Comparison of ENCODE assay signal across 8 cellular contexts in genomic region chr1:246931549-246932365, GRCh38. TPM values are rescaled to one million over a fixed set of nuclear protein-coding genes. Genes with fewer than 3 reads are reported as not detected.
DNase-seq lines count a peak whose midpoint lies in the region; ATAC-seq lines count a peak whose summit lies in the region.

A gene with protein sequence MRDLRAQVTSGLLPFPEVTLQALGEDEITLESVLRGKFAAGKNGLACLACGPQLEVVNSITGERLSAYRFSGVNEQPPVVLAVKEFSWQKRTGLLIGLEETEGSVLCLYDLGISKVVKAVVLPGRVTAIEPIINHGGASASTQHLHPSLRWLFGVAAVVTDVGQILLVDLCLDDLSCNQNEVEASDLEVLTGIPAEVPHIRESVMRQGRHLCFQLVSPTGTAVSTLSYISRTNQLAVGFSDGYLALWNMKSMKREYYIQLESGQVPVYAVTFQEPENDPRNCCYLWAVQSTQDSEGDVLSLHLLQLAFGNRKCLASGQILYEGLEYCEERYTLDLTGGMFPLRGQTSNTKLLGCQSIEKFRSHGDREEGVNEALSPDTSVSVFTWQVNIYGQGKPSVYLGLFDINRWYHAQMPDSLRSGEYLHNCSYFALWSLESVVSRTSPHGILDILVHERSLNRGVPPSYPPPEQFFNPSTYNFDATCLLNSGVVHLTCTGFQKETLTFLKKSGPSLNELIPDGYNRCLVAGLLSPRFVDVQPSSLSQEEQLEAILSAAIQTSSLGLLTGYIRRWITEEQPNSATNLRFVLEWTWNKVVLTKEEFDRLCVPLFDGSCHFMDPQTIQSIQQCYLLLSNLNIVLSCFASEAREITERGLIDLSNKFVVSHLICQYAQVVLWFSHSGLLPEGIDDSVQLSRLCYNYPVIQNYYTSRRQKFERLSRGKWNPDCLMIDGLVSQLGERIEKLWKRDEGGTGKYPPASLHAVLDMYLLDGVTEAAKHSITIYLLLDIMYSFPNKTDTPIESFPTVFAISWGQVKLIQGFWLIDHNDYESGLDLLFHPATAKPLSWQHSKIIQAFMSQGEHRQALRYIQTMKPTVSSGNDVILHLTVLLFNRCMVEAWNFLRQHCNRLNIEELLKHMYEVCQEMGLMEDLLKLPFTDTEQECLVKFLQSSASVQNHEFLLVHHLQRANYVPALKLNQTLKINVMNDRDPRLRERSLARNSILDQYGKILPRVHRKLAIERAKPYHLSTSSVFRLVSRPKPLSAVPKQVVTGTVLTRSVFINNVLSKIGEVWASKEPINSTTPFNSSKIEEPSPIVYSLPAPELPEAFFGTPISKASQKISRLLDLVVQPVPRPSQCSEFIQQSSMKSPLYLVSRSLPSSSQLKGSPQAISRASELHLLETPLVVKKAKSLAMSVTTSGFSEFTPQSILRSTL (N-terminal part only) (minus strand): TSS chr1:246931948. CDS start chr1:246918370, 13,578 bp downstream.

- H3K27me3 ChIP-seq in BLaER1 treated with 17β-estradiol and CSF1 and Interleukin-3, amounts not matched to agents 10 nM and 100 nM = no peaks in the 10 kb centered on the region; a peak in 1 of 22 replicates

- ATAC-seq in GM19351 (IDR thresholded peaks at IDR 0.05; ENCODE audit: unreplicated experiment) (peak; percentile 83), HG03521 (IDR thresholded peaks at IDR 0.05; ENCODE audit: unreplicated experiment) (peak; percentile 86), left lobe of liver (peak; percentile 94)

- H4K20me1 ChIP-seq in BLaER1 treated with 17β-estradiol and CSF1 and Interleukin-3, amounts not matched to agents 10 nM and 100 nM = peaks cover 9 to 47% (median 23%) of the 10 kb centered on the region in 11 experiments; a peak in 18 of 22 replicates

- H3K36me3 ChIP-seq in BLaER1 treated with 17β-estradiol and CSF1 and Interleukin-3, amounts not matched to agents 10 nM and 100 nM = peaks cover 22 to 35% (median 29%) of the 10 kb centered on the region in 11 experiments

- peak within 1 kb of the TSS; percentile 70 to 97 (median 92) for H3K4me3 ChIP-seq in BLaER1 treated with 17β-estradiol and CSF1 and Interleukin-3, amounts not matched to agents 10 nM and 100 nM

- H3K9ac ChIP-seq in BLaER1 treated with 17β-estradiol and CSF1 and Interleukin-3, amounts not matched to agents 10 nM and 100 nM = peak within 1 kb of the TSS; percentile 92 to 99 (median 97)

- peak within 1 kb of the TSS; percentile 81 to 99 (median 96) for H3K27ac ChIP-seq in BLaER1 treated with 17β-estradiol and CSF1 and Interleukin-3, amounts not matched to agents 10 nM and 100 nM

- H3K9me3 ChIP-seq in BLaER1 treated with 17β-estradiol and CSF1 and Interleukin-3, amounts not matched to agents 10 nM and 100 nM (replicated peaks in 1 of 11) = peaks cover 14 to 30% (median 28%) of the 10 kb centered on the region in 11 experiments; a peak in 21 of 22 replicates

- H3K4me2 ChIP-seq in BLaER1 treated with 17β-estradiol and CSF1 and Interleukin-3, amounts not matched to agents 10 nM and 100 nM = peak within 1 kb of the TSS; percentile 82 to 97 (median 89)

- DNase-seq in NCI-H748 (lab: John Stamatoyannopoulos, UW; ENCODE audit: unreplicated experiment) (peak; percentile 96), dedifferentiated amniotic fluid mesenchymal stem cell (ENCODE audit: extremely low spot score) (peak; percentile 99), left lobe of liver (ENCODE audit: low spot score) (peak; percentile 97)
- DNase-seq in activated CD4-positive, alpha-beta T cell treated with anti-CD3 and anti-CD28 coated beads, Interleukin-2, amount 50 U/mL, for 1 hour = peak; percentile 91
- DNase-seq in stimulated activated CD4-positive, alpha-beta T cell treated with anti-CD3 and anti-CD28 coated beads, Interleukin-2, amount 100 ng/mL, for 4 hours (ENCODE audit: low read depth) = peak; percentile 93

- H3K4me1 ChIP-seq in BLaER1 treated with 17β-estradiol and CSF1 and Interleukin-3, amounts not matched to agents 10 nM and 100 nM = peaks cover 16 to 46% (median 21%) of the 10 kb centered on the region in 10 experiments

RNA-seq across cellular contexts. Expression of the gene that starts here (rescaled TPM):
- 10.5 TPM for total RNA-seq in left lobe of liver

Comparison
In these comparisons a context has a peak if more than half of its experiments do, and no peak if none do; other contexts are left out.
1. Peak in every context shown above with its lines: DNase-seq, ATAC-seq, H3K4me3 ChIP-seq and H3K27ac ChIP-seq.